1 cellular context compared by ENCODE assay signal in genomic region chr2:231708050-231708772, GRCh38.
TF ChIP-seq lines count a peak whose summit lies in the region.

Gene PTMA (plus strand): TSS chr2:231708525. CDS start chr2:231708707, 182 bp downstream.

TF ChIP-seq in HepG2, 621 proteins besides CTCF, POLR2A, EP300 and RAD21 (continued from another document and continues in another):
- TF ChIP-seq TMF1 (CRISPR knock-in tag; IDR thresholded peaks at IDR 0.05; ENCODE audit: low read depth) (peak; percentile 87; the same call in 1 of the 2 replicates), RARA (CRISPR knock-in tag; IDR thresholded peaks at IDR 0.05) (peak; percentile 31; the same call in 1 of the 2 replicates), ZNF543 (CRISPR knock-in tag; IDR thresholded peaks at IDR 0.05) (0 out of 2 replicates have a peak, but pooled peaks have one; percentile 25), FOXC1 (CRISPR knock-in tag; IDR thresholded peaks at IDR 0.05; ENCODE audit: borderline replicate concordance) (0 out of 2 replicates have a peak, but pooled peaks have one; percentile 74), MIER2 (CRISPR knock-in tag; IDR thresholded peaks at IDR 0.05) (no peak), SATB2 (CRISPR knock-in tag; IDR thresholded peaks at IDR 0.05) (peak; percentile 51; the same call in 1 of the 2 replicates), SMAD3 (CRISPR knock-in tag; IDR thresholded peaks at IDR 0.05) (no peak; the same call in 1 of the 2 replicates), CREM (IDR thresholded peaks at IDR 0.05) (peak; percentile 52; the same call in 1 of the 2 replicates), CREM (CRISPR knock-in tag; IDR thresholded peaks at IDR 0.05) (no peak), ZFP82 (CRISPR knock-in tag; IDR thresholded peaks at IDR 0.05; ENCODE audit: borderline replicate concordance) (peak; percentile 73; the same call in 1 of the 2 replicates), ZNF616 (CRISPR knock-in tag; IDR thresholded peaks at IDR 0.05; ENCODE audit: low read depth) (peak; percentile 61; the same call in 1 of the 2 replicates), ZNF275 (CRISPR knock-in tag; IDR thresholded peaks at IDR 0.05; ENCODE audit: borderline replicate concordance) (peak; percentile 70; the same call in 1 of the 2 replicates), KLF6 (CRISPR knock-in tag; IDR thresholded peaks at IDR 0.05) (peak; percentile 78), PAWR (CRISPR knock-in tag; IDR thresholded peaks at IDR 0.05; ENCODE audit: borderline replicate concordance) (peak; percentile 29; the same call in 1 of the 2 replicates), ATF6 (CRISPR knock-in tag; conservative IDR thresholded peaks at IDR 0.05) (peak; percentile 89; the same call in 1 of the 2 replicates), RXRB (CRISPR knock-in tag; IDR thresholded peaks at IDR 0.05; ENCODE audit: borderline replicate concordance) (peak; percentile 21; the same call in 1 of the 2 replicates), ZNF230 (CRISPR knock-in tag; IDR thresholded peaks at IDR 0.05) (peak; percentile 70; the same call in 1 of the 2 replicates), ZNF296 (CRISPR knock-in tag; conservative IDR thresholded peaks at IDR 0.05) (no peak), HNRNPK (IDR thresholded peaks at IDR 0.05; ENCODE audit: low read depth, low read length, poor library complexity, severe bottlenecking) (peak; percentile 95), MAX (IDR thresholded peaks at IDR 0.05) (peak; percentile 78), REL (CRISPR knock-in tag; conservative IDR thresholded peaks at IDR 0.05) (peak; percentile 32; the same call in 1 of the 2 replicates), ZNF777 (CRISPR knock-in tag; IDR thresholded peaks at IDR 0.05) (no peak; the same call in 1 of the 2 replicates), HOXA3 (CRISPR knock-in tag; IDR thresholded peaks at IDR 0.05) (peak; percentile 64; the same call in 1 of the 2 replicates), NAIF1 (CRISPR knock-in tag; IDR thresholded peaks at IDR 0.05; ENCODE audit: borderline replicate concordance) (0 out of 2 replicates have a peak, but pooled peaks have one; percentile 55), ZNF776 (CRISPR knock-in tag; IDR thresholded peaks at IDR 0.05) (peak; percentile 80; the same call in 1 of the 2 replicates), ZNF333 (CRISPR knock-in tag; IDR thresholded peaks at IDR 0.05; ENCODE audit: borderline replicate concordance) (peak; percentile 52; the same call in 1 of the 2 replicates), ZNF746 (CRISPR knock-in tag; IDR thresholded peaks at IDR 0.05) (peak; percentile 96), RNF219 (CRISPR knock-in tag; IDR thresholded peaks at IDR 0.05) (peak; percentile 75; the same call in 1 of the 2 replicates), ZBTB14 (CRISPR knock-in tag; IDR thresholded peaks at IDR 0.05) (peak; percentile 98), ZNF331 (CRISPR knock-in tag; IDR thresholded peaks at IDR 0.05) (peak; percentile 58; the same call in 1 of the 2 replicates), ZNF367 (CRISPR knock-in tag; IDR thresholded peaks at IDR 0.05; ENCODE audit: borderline replicate concordance) (peak; percentile 23; the same call in 1 of the 2 replicates), BCLAF1 (IDR thresholded peaks at IDR 0.05) (no peak), ZNF773 (CRISPR knock-in tag; IDR thresholded peaks at IDR 0.05; ENCODE audit: borderline replicate concordance) (0 out of 2 replicates have a peak, but pooled peaks have one; percentile 70), GATA4 (IDR thresholded peaks at IDR 0.05; ENCODE audit: borderline replicate concordance, low read depth) (0 out of 2 replicates have a peak, but pooled peaks have one; percentile 52), ELF4 (CRISPR knock-in tag; IDR thresholded peaks at IDR 0.05; ENCODE audit: borderline replicate concordance) (peak; percentile 78; the same call in 1 of the 2 replicates)
- TF ChIP-seq, protein P1, sequence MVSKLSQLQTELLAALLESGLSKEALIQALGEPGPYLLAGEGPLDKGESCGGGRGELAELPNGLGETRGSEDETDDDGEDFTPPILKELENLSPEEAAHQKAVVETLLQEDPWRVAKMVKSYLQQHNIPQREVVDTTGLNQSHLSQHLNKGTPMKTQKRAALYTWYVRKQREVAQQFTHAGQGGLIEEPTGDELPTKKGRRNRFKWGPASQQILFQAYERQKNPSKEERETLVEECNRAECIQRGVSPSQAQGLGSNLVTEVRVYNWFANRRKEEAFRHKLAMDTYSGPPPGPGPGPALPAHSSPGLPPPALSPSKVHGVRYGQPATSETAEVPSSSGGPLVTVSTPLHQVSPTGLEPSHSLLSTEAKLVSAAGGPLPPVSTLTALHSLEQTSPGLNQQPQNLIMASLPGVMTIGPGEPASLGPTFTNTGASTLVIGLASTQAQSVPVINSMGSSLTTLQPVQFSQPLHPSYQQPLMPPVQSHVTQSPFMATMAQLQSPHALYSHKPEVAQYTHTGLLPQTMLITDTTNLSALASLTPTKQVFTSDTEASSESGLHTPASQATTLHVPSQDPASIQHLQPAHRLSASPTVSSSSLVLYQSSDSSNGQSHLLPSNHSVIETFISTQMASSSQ (IDR thresholded peaks at IDR 0.05; ENCODE audit: low read depth): no peak
- TF ChIP-seq, protein P1 (CRISPR knock-in tag; IDR thresholded peaks at IDR 0.05; ENCODE audit: borderline replicate concordance): peak; percentile 61; the same call in 1 of the 2 replicates
- TF ChIP-seq, protein P2, sequence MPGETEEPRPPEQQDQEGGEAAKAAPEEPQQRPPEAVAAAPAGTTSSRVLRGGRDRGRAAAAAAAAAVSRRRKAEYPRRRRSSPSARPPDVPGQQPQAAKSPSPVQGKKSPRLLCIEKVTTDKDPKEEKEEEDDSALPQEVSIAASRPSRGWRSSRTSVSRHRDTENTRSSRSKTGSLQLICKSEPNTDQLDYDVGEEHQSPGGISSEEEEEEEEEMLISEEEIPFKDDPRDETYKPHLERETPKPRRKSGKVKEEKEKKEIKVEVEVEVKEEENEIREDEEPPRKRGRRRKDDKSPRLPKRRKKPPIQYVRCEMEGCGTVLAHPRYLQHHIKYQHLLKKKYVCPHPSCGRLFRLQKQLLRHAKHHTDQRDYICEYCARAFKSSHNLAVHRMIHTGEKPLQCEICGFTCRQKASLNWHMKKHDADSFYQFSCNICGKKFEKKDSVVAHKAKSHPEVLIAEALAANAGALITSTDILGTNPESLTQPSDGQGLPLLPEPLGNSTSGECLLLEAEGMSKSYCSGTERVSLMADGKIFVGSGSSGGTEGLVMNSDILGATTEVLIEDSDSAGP (CRISPR knock-in tag; IDR thresholded peaks at IDR 0.05; ENCODE audit: borderline replicate concordance): peak; percentile 100
- TF ChIP-seq, protein P3, sequence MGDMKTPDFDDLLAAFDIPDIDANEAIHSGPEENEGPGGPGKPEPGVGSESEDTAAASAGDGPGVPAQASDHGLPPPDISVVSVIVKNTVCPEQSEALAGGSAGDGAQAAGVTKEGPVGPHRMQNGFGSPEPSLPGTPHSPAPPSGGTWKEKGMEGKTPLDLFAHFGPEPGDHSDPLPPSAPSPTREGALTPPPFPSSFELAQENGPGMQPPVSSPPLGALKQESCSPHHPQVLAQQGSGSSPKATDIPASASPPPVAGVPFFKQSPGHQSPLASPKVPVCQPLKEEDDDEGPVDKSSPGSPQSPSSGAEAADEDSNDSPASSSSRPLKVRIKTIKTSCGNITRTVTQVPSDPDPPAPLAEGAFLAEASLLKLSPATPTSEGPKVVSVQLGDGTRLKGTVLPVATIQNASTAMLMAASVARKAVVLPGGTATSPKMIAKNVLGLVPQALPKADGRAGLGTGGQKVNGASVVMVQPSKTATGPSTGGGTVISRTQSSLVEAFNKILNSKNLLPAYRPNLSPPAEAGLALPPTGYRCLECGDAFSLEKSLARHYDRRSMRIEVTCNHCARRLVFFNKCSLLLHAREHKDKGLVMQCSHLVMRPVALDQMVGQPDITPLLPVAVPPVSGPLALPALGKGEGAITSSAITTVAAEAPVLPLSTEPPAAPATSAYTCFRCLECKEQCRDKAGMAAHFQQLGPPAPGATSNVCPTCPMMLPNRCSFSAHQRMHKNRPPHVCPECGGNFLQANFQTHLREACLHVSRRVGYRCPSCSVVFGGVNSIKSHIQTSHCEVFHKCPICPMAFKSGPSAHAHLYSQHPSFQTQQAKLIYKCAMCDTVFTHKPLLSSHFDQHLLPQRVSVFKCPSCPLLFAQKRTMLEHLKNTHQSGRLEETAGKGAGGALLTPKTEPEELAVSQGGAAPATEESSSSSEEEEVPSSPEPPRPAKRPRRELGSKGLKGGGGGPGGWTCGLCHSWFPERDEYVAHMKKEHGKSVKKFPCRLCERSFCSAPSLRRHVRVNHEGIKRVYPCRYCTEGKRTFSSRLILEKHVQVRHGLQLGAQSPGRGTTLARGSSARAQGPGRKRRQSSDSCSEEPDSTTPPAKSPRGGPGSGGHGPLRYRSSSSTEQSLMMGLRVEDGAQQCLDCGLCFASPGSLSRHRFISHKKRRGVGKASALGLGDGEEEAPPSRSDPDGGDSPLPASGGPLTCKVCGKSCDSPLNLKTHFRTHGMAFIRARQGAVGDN (CRISPR knock-in tag; IDR thresholded peaks at IDR 0.05): peak; percentile 62
